8 cellular contexts compared by ENCODE assay signal in genomic region chr6:4135665-4136353, GRCh38. TPM values are rescaled to one million over a fixed set of nuclear protein-coding genes. Genes with fewer than 3 reads are reported as not detected.
DNase-seq lines count a peak whose midpoint lies in the region; ATAC-seq and TF ChIP-seq lines count a peak whose summit lies in the region.

No MANE protein-coding gene starts in this region.

- H3K9me3 ChIP-seq in hepatocyte (ENCODE audit: low read depth) (no peaks in the 10 kb centered on the region), vagina (no peaks in the 10 kb centered on the region)

- H3K36me3 ChIP-seq in hepatocyte (replicated peaks; ENCODE audit: insufficient read depth, low read depth) (no peaks in the 10 kb centered on the region), vagina (peaks cover 0 to 7% of the 10 kb centered on the region in 2 donors)

- peak; percentile 7 for TF ChIP-seq CTCF in hepatocyte (IDR thresholded peaks at IDR 0.05; ENCODE audit: poor library complexity)
- TF ChIP-seq CTCF in vagina (IDR thresholded peaks at IDR 0.05): no peak

- peak overlapping the region; percentile 95 for H2AFZ ChIP-seq in hepatocyte

- H3K4me3 ChIP-seq in hepatocyte (peak overlapping the region; percentile 66), vagina (peak overlapping the region; percentile 90 to 92)

- no peaks in the 10 kb centered on the region for H3K27me3 ChIP-seq in hepatocyte
- no peaks in the 10 kb centered on the region for H3K27me3 ChIP-seq in vagina

- H3K4me1 ChIP-seq in hepatocyte (ENCODE audit: insufficient read depth): peaks cover 13% of the 10 kb centered on the region
- H3K4me1 ChIP-seq in vagina: peaks cover 30% of the 10 kb centered on the region

- intact Hi-C loops in vagina (cut with DNase I): no loop called here

- DNase-seq in NCI-H2029 treated with DMSO at 0.1 percent for 48 hours (lab: John Stamatoyannopoulos, UW) (peak; percentile 22), T1000 (lab: John Stamatoyannopoulos, UW) (peak; percentile 92), astrocyte of the hippocampus (ENCODE audit: low read depth, low spot score) (peak; percentile 97), hepatocyte (ENCODE audit: low spot score) (peak; percentile 97), renal cortical epithelial cell (ENCODE audit: low read depth) (peak; percentile 68), vagina (ENCODE audit: extremely low spot score in 2 of 2) (peak in 1 of 2 donors; percentile 98)

- peak overlapping the region; percentile 87 for H3K4me2 ChIP-seq in hepatocyte

- H3K27ac ChIP-seq in hepatocyte (peak overlapping the region; percentile 77), vagina (peak overlapping the region; percentile 79)

- ATAC-seq in GM18511 (IDR thresholded peaks at IDR 0.05; ENCODE audit: unreplicated experiment): peak; percentile 72
- ATAC-seq in HG02970 (IDR thresholded peaks at IDR 0.05; ENCODE audit: low FRiP score, unreplicated experiment): peak; percentile 81

- peaks cover 36% of the 10 kb centered on the region for H3K79me2 ChIP-seq in hepatocyte

- H3K9me2 ChIP-seq in hepatocyte (replicated peaks; ENCODE audit: insufficient read depth): no peaks in the 10 kb centered on the region

- TF ChIP-seq POLR2A in vagina (IDR thresholded peaks at IDR 0.05): peak in 1 of 2 donors; percentile 71

- H4K20me1 ChIP-seq in hepatocyte (ENCODE audit: insufficient read depth, poor library complexity, severe bottlenecking): no peaks in the 10 kb centered on the region

- WGBS in hepatocyte (ENCODE audit: low lambda C conversion rate, missing lambda C conversion rate): 2% methylated on average over 19 of the region's 64 CpGs

RNA-seq across cellular contexts. Expression of gene ECI2, which starts 0.4 kb away (rescaled TPM):
- total RNA-seq in hepatocyte (102 and 103 TPM in 2 replicates), renal cortical epithelial cell (94.5 and 126 TPM in 2 replicates), vagina (30.7 TPM)
- 114 TPM in 2 replicates for polyA plus RNA-seq in hepatocyte

RNA-seq across cellular contexts. Expression of gene FAM217A, which starts 56.9 kb away (rescaled TPM):
- total RNA-seq in hepatocyte (not detected in 2 replicates), renal cortical epithelial cell (not detected in 2 replicates), vagina (not detected)
- not detected in 2 replicates for polyA plus RNA-seq in hepatocyte
